Comparison of ENCODE assay signal across 22 cellular contexts in genomic region chr6:20839624-20840023, GRCh38.
A peak's percentile ranks its signal among the peaks of the same experiment; 100 is the strongest.
DNase-seq lines count a peak whose midpoint lies in the region; ATAC-seq and TF ChIP-seq lines count a peak whose summit lies in the region.
"Had no signal": no experiment of that assay in that cellular context is flagged by ENCODE, and none has a peak within 500 bp of the region (broad histone marks: within the 10 kb centered on the region; RNA-seq: fewer than 3 reads in every experiment).

No MANE protein-coding gene starts in this region.

- H3K4me3 ChIP-seq in HCT116 (replicated peaks in 1 of 2; ENCODE audit: low read depth in 1 of 2, low read length in 2 of 2): no peak overlapping the region
- no peak overlapping the region for H3K4me3 ChIP-seq in epithelial cell of proximal tubule (ENCODE audit: low read depth, low read length)
- no peak overlapping the region for H3K4me3 ChIP-seq in retinal pigment epithelial cell (ENCODE audit: low read length)
- H3K4me3 ChIP-seq: spleen, testis, vagina had no signal

- H3K9me3 Mint-ChIP-seq in activated T-helper 2 cell treated with anti-CD3 and anti-CD28 coated beads, Interferon-gamma antibody, Interleukin-2, Interleukin-4, amounts not matched to agents 10 μg/mL and 5 μg/mL and 100 μg/mL, durations not matched to agents 14 hours and 24 hours and 36 hours: peaks cover 4% of the 10 kb centered on the region
- H3K9me3 Mint-ChIP-seq: naive B cell; stimulated activated memory B cell treated with anti-CD40 and anti-IgM and Interleukin-4, amounts not matched to agents 10 μg/mL and 1 μg/mL and 100 μg/mL, for 72 hours had no signal

- intact Hi-C loops in HCT116 (cut with micrococcal nuclease): no loop called here
- intact Hi-C loops in activated T-helper 2 cell treated with anti-CD3 and anti-CD28 coated beads, Interferon-gamma antibody, Interleukin-2, Interleukin-4, amounts not matched to agents 10 μg/mL and 5 μg/mL and 100 μg/mL, durations not matched to agents 14 hours and 24 hours and 36 hours (cut with micrococcal nuclease): loop anchor here (10.0 kb wide), 2 partner anchors 125 to 255 kb away; no protein-coding TSS in a partner anchor

- H3K27ac Mint-ChIP-seq in activated T-helper 2 cell treated with anti-CD3 and anti-CD28 coated beads, Interferon-gamma antibody, Interleukin-2, Interleukin-4, amounts not matched to agents 10 μg/mL and 5 μg/mL and 100 μg/mL, durations not matched to agents 14 hours and 24 hours and 36 hours: no peak overlapping the region
- H3K27ac Mint-ChIP-seq: stimulated activated memory B cell treated with anti-CD40 and anti-IgM and Interleukin-4, amounts not matched to agents 10 μg/mL and 1 μg/mL and 100 μg/mL, for 72 hours; T-helper 1 cell treated with Interleukin-12 subunit alpha and Interleukin-12 subunit beta and Interleukin-4 antibody, amounts not matched to agents 30 μg/mL and 1 μg/mL, for 36 hours had no signal

- H3K4me1 ChIP-seq in HCT116 (ENCODE audit: control insufficient read depth in 1 of 2, insufficient read depth in 2 of 2, low read length in 2 of 2): peaks cover 0 to 3% of the 10 kb centered on the region in 2 experiments; a peak in 1 of 4 replicates
- H3K4me1 ChIP-seq: spleen, testis, vagina had no signal

- TF ChIP-seq CTCF in HCT116 (IDR thresholded peaks at IDR 0.05 in 2 of 3, conservative IDR thresholded peaks at IDR 0.05 in 1 of 3; ENCODE audit: borderline replicate concordance in 1 of 3, insufficient read depth in 1 of 3, low read depth in 2 of 3, low read length in 2 of 3) (peak in 2 of 3 experiments; percentile 29 to 33; a peak in 2 of 6 replicates), VCaP (conservative IDR thresholded peaks at IDR 0.05) (peak; percentile 15), epithelial cell of proximal tubule (conservative IDR thresholded peaks at IDR 0.05; ENCODE audit: low read depth, low read length) (peak; percentile 44), retinal pigment epithelial cell (conservative IDR thresholded peaks at IDR 0.05; ENCODE audit: low read depth, low read length) (peak; percentile 22)

- no peak for DNase-seq in HCT116 (ENCODE audit: low read depth, low spot score)
- no peak for DNase-seq in epithelial cell of proximal tubule (ENCODE audit: low read depth)
- DNase-seq in retinal pigment epithelial cell (ENCODE audit: low read depth): no peak
- no peak for DNase-seq in KG1 (lab: John Stamatoyannopoulos, UW)
- DNase-seq in activated T-helper 2 cell treated with anti-CD3 and anti-CD28 coated beads, Interferon-gamma antibody, Interleukin-2, Interleukin-4, amounts not matched to agents 10 μg/mL and 5 μg/mL and 100 μg/mL, durations not matched to agents 14 hours and 24 hours and 36 hours (ENCODE audit: low spot score): no peak
- DNase-seq: activated CD4-positive, alpha-beta T cell treated with anti-CD3 and anti-CD28 coated beads, Interleukin-2, amount 10 ng/mL, durations not matched to agents 24 days and 14 days; activated naive CD4-positive, alpha-beta T cell treated with Interleukin-2 at 50 U/mL for 16 hours; activated T-cell treated with anti-CD3 and anti-CD28 coated beads, Interleukin-2, amount 50 U/mL, for 48 hours; MV-4-11; naive B cell; NCI-H2171 treated with DMSO at 0.1 percent for 48 hours; NCI-H524 treated with DMSO at 0.1 percent for 48 hours; RPMI8226; spleen; stimulated activated CD4-positive, alpha-beta T cell treated with anti-CD3 and anti-CD28 coated beads, Interleukin-4, amount 100 ng/mL, for 1 hour; testis had no signal

- no peaks in the 10 kb centered on the region for H3K27me3 Mint-ChIP-seq in activated T-helper 2 cell treated with anti-CD3 and anti-CD28 coated beads, Interferon-gamma antibody, Interleukin-2, Interleukin-4, amounts not matched to agents 10 μg/mL and 5 μg/mL and 100 μg/mL, durations not matched to agents 14 hours and 24 hours and 36 hours (ENCODE audit: low read depth)
- H3K27me3 Mint-ChIP-seq: activated CD4-positive, alpha-beta T cell treated with anti-CD3 and anti-CD28 coated beads, Interleukin-2, amount 10 ng/mL, durations not matched to agents 24 days and 14 days; naive B cell; stimulated activated memory B cell treated with anti-CD40 and anti-IgM and Interleukin-4, amounts not matched to agents 10 μg/mL and 1 μg/mL and 100 μg/mL, for 72 hours had no signal

- TF ChIP-seq POLR2A in HCT116 (IDR thresholded peaks at IDR 0.05; ENCODE audit: borderline replicate concordance, extremely low read depth, insufficient read depth, insufficient read length): no peak

- H3K4me1 Mint-ChIP-seq in activated T-helper 2 cell treated with anti-CD3 and anti-CD28 coated beads, Interferon-gamma antibody, Interleukin-2, Interleukin-4, amounts not matched to agents 10 μg/mL and 5 μg/mL and 100 μg/mL, durations not matched to agents 14 hours and 24 hours and 36 hours (ENCODE audit: low read depth): peaks cover 37% of the 10 kb centered on the region
- H3K4me1 Mint-ChIP-seq: naive B cell; stimulated activated memory B cell treated with anti-CD40 and anti-IgM and Interleukin-4, amounts not matched to agents 10 μg/mL and 1 μg/mL and 100 μg/mL, for 72 hours had no signal

- BruUV-seq in HCT116 (replicated peaks; lab: Mats Ljungman, UMichigan): no TSS peak

- POLR2A ChIA-PET in HCT116 (lab: Charles Lee): no interaction called here

- no peak overlapping the region for H3K9ac ChIP-seq in HCT116 (ENCODE audit: low read length)
- H3K9ac ChIP-seq: KMS-11 had no signal

- ATAC-seq in HCT116 (peak; percentile 42; the same call in 1 of the 2 replicates), HG02678 (IDR thresholded peaks at IDR 0.05; ENCODE audit: unreplicated experiment) (no peak)
- ATAC-seq: stimulated activated memory B cell treated with anti-CD40 and anti-IgM and Interleukin-4, amounts not matched to agents 10 μg/mL and 1 μg/mL and 100 μg/mL, for 72 hours had no signal

- no peak overlapping the region for H2AFZ ChIP-seq in HCT116 (ENCODE audit: low read depth, low read length, poor library complexity, severe bottlenecking)

- H3K4me2 ChIP-seq in HCT116 (ENCODE audit: low read length): no peak overlapping the region
- H3K4me2 ChIP-seq: KMS-11 had no signal

- no peaks in the 10 kb centered on the region for H4K20me1 ChIP-seq in HCT116 (ENCODE audit: insufficient read depth)

- no peaks in the 10 kb centered on the region for H3K9me3 ChIP-seq in HCT116 (ENCODE audit: control insufficient read depth in 1 of 2, insufficient read depth in 1 of 2, low read depth in 1 of 2, low read length in 2 of 2)
- H3K9me3 ChIP-seq: spleen, testis, vagina had no signal

- TF ChIP-seq RAD21 in HCT116 (IDR thresholded peaks at IDR 0.05; ENCODE audit: low read depth): peak; percentile 13; the same call in 1 of the 2 replicates

- H3K27ac ChIP-seq in HCT116 (ENCODE audit: low read depth, low read length): no peak overlapping the region
- H3K27ac ChIP-seq in VCaP: no peak overlapping the region
- H3K27ac ChIP-seq: KMS-11, spleen, testis, vagina had no signal

- no peaks in the 10 kb centered on the region for H3K27me3 ChIP-seq in HCT116 (ENCODE audit: insufficient read depth, low read length)
- H3K27me3 ChIP-seq: spleen, testis, vagina had no signal

- no peaks in the 10 kb centered on the region for H3K79me2 ChIP-seq in HCT116 (ENCODE audit: insufficient read depth, low read length)

- H3K4me3 Mint-ChIP-seq in activated T-helper 2 cell treated with anti-CD3 and anti-CD28 coated beads, Interferon-gamma antibody, Interleukin-2, Interleukin-4, amounts not matched to agents 10 μg/mL and 5 μg/mL and 100 μg/mL, durations not matched to agents 14 hours and 24 hours and 36 hours (ENCODE audit: low read depth): no peak overlapping the region
- H3K4me3 Mint-ChIP-seq: activated CD4-positive, alpha-beta T cell treated with anti-CD3 and anti-CD28 coated beads, Interleukin-2, amount 10 ng/mL, durations not matched to agents 24 days and 14 days; naive B cell; stimulated activated memory B cell treated with anti-CD40 and anti-IgM and Interleukin-4, amounts not matched to agents 10 μg/mL and 1 μg/mL and 100 μg/mL, for 72 hours; T-helper 1 cell treated with Interleukin-12 subunit alpha and Interleukin-12 subunit beta and Interleukin-4 antibody, amounts not matched to agents 30 μg/mL and 1 μg/mL, for 36 hours had no signal

- H3K9me2 ChIP-seq in HCT116 (ENCODE audit: insufficient read depth): no peaks in the 10 kb centered on the region

- H3K36me3 Mint-ChIP-seq in activated T-helper 2 cell treated with anti-CD3 and anti-CD28 coated beads, Interferon-gamma antibody, Interleukin-2, Interleukin-4, amounts not matched to agents 10 μg/mL and 5 μg/mL and 100 μg/mL, durations not matched to agents 14 hours and 24 hours and 36 hours (ENCODE audit: low read depth): peaks cover 17% of the 10 kb centered on the region

- CTCF ChIA-PET in HCT116 (lab: Charles Lee): interaction anchor here (0.8 kb wide), 1 partner anchor 276 kb away, joined by 4 read pairs; no protein-coding TSS in a partner anchor

- no peaks in the 10 kb centered on the region for H3K36me3 ChIP-seq in HCT116 (ENCODE audit: control insufficient read depth in 1 of 2, insufficient read depth in 2 of 2, low read length in 2 of 2)
- H3K36me3 ChIP-seq: spleen, vagina had no signal

- RAD21 ChIA-PET in HCT116 (lab: Charles Lee; ENCODE audit: low non-redundant PET in 1 of 2, low total read pairs in 2 of 2, uncharacterized antibody in 2 of 2, unreplicated experiment in 2 of 2): no interaction called here

TF ChIP-seq in HCT116, 20 proteins besides CTCF, POLR2A, EP300 and RAD21 (continues in another document):
- TF ChIP-seq SRF (IDR thresholded peaks at IDR 0.05; ENCODE audit: low read depth) (no peak), REST (IDR thresholded peaks at IDR 0.05; ENCODE audit: low read depth) (no peak)
